In the genomic region with DNA sequence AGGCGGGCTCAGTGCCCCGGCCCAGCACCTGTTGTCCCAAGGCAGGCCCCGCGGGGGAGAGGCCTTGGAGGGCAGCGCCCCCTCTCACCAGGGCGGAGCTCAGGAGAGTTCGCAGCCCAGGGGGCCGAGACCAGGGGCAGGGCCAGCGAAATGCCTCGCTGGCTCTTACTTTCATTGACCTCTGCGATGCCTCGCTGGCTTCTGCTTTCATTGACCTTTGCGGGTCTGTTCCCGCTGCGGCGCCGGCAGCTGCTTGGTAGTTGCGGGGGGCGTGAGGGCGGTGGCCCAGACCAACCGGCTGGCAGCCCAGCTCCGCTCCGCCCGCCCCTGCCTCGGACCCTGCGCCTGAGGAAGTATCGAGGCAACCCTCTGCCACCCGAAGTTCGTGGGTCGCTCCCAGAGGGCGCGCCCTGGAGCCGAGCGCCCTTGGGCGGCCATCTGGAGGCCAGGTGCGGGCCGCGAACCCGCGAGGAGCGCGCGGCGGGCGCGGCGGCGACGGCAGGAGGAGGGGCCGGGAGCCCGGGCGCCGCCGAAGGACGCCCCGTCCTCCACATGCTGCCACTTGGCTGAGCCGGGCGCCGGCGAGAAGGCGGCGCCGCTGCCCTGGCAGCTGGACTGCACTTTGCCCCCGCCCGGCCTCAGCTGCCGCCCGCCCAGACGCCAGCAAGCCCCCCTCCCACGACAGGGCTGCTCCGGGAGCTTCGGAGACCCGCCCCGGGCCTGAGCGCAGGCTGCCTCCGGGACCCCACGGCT, we compare ENCODE assay signal across 7 cellular contexts.
DNase-seq lines count a peak whose midpoint lies in the region; ATAC-seq and TF ChIP-seq lines count a peak whose summit lies in the region.

No MANE protein-coding gene starts in this region.

- H3K36me3 ChIP-seq in GM06990 (ENCODE audit: control insufficient read depth, insufficient read depth, low read length) = no peaks in the 10 kb centered on the region
- no peaks in the 10 kb centered on the region for H3K36me3 ChIP-seq in SJSA1
- H3K36me3 ChIP-seq in duodenal mucosa (ENCODE audit: control insufficient read depth in 1 of 2, insufficient read depth in 2 of 2, low read length in 2 of 2) = no peaks in the 10 kb centered on the region

- H3K27ac ChIP-seq in SJSA1 (no peak overlapping the region), duodenal mucosa (ENCODE audit: low read depth, low read length) (peak overlapping the region; percentile 73)

- H3K4me3 ChIP-seq in GM06990 (replicated peaks; ENCODE audit: low read depth, low read length) (peak overlapping the region; percentile 80), SJSA1 (peak overlapping the region; percentile 44), duodenal mucosa (ENCODE audit: low read depth in 1 of 2, low read length in 2 of 2) (peak overlapping the region; percentile 75 to 77), lower leg skin (ENCODE audit: low read depth, poor library complexity, severe bottlenecking) (peak overlapping the region; percentile 62)

- intact Hi-C loops in lower leg skin (cut with DNase I; ENCODE audit: low total_unique reads) = no loop called here

- H3K9me3 ChIP-seq in SJSA1 (replicated peaks) = no peaks in the 10 kb centered on the region
- no peaks in the 10 kb centered on the region for H3K9me3 ChIP-seq in duodenal mucosa (ENCODE audit: control insufficient read depth in 1 of 2, low read length in 2 of 2)

- H3K4me1 ChIP-seq in SJSA1 (replicated peaks) (peaks cover 12% of the 10 kb centered on the region), duodenal mucosa (ENCODE audit: control insufficient read depth in 1 of 2, insufficient read depth in 2 of 2, low read length in 2 of 2) (peaks cover 11 to 14% of the 10 kb centered on the region in 2 donors)

- no peaks in the 10 kb centered on the region for H3K27me3 ChIP-seq in GM06990 (replicated peaks; ENCODE audit: control insufficient read depth, insufficient read depth, low read length)
- H3K27me3 ChIP-seq in SJSA1 (replicated peaks) = peaks cover 22% of the 10 kb centered on the region
- peaks cover 0 to 2% of the 10 kb centered on the region in 2 donors for H3K27me3 ChIP-seq in duodenal mucosa (ENCODE audit: control insufficient read depth in 1 of 2, insufficient read depth in 2 of 2, low read length in 2 of 2)

- peak; percentile 84 for ATAC-seq in GM19455 (IDR thresholded peaks at IDR 0.05; ENCODE audit: unreplicated experiment)
- ATAC-seq in HG03460 (IDR thresholded peaks at IDR 0.05; ENCODE audit: unreplicated experiment) = peak; percentile 78
- ATAC-seq in stimulated activated naive CD8-positive, alpha-beta T cell treated with anti-CD3 and anti-CD28 coated beads, Interleukin-15, Interleukin-2, amounts not matched to agents 100 U/mL and 50 U/mL, for 24 hours = peak; percentile 83

- TF ChIP-seq CTCF in GM06990 (IDR thresholded peaks at IDR 0.05; ENCODE audit: insufficient read depth, low read length, poor library complexity, severe bottlenecking) = no peak
- TF ChIP-seq CTCF in lower leg skin (IDR thresholded peaks at IDR 0.05) = peak in 1 of 3 donors; percentile 36

- DNase-seq in GM06990 (ENCODE audit: extremely low read depth, insufficient read length) = peak; percentile 85
- peak in 1 of 2 experiments; percentile 14 for DNase-seq in SJSA1 (ENCODE audit: low read depth in 1 of 2, low spot score in 2 of 2)
- peak in 1 of 2 donors; percentile 91 for DNase-seq in lower leg skin (ENCODE audit: low spot score in 2 of 2)
- DNase-seq in stimulated activated naive CD8-positive, alpha-beta T cell treated with anti-CD3 and anti-CD28 coated beads, Interleukin-15, Interleukin-2, amounts not matched to agents 100 U/mL and 50 U/mL, for 24 hours = peak; percentile 38

- H3K9ac ChIP-seq in duodenal mucosa (ENCODE audit: low read depth in 1 of 2, low read length in 2 of 2) = peak overlapping the region; percentile 65 to 77

- TF ChIP-seq POLR2A in lower leg skin (IDR thresholded peaks at IDR 0.05) = no peak

- WGBS in lower leg skin, 2 donors = 0 to 3% methylated on average over 12 to 71 of the region's 76 CpGs
